Comparison of ENCODE assay signal across 15 cellular contexts in genomic region chr1:61536174-61536573, GRCh38.
DNase-seq lines count a peak whose midpoint lies in the region; ATAC-seq and TF ChIP-seq lines count a peak whose summit lies in the region.
"Had no signal": no experiment of that assay in that cellular context is flagged by ENCODE, and none has a peak within 500 bp of the region (broad histone marks: within the 10 kb centered on the region; RNA-seq: fewer than 3 reads in every experiment).

No MANE protein-coding gene starts in this region.

- peaks cover 17% of the 10 kb centered on the region for H3K4me1 ChIP-seq in Loucy (ENCODE audit: insufficient read depth, low read length, poor library complexity, severe bottlenecking)

- no peak for DNase-seq in activated CD4-positive, alpha-beta T cell treated with anti-CD3 and anti-CD28 coated beads, Interleukin-2, amount 10 ng/mL, durations not matched to agents 7 days and 5 days
- no peak for DNase-seq in activated CD4-positive, alpha-beta T cell treated with anti-CD3 and anti-CD28 coated beads for 4 hours
- no peak for DNase-seq in natural killer cell treated with Interleukin-12 subunit alpha and Interleukin-12 subunit beta and Interleukin-15 and Interleukin-18, amount 100 ng/mL, for 72 hours (ENCODE audit: low spot score)
- no peak for DNase-seq in natural killer cell
- DNase-seq in DMS53 treated with DMSO at 0.1 percent for 48 hours (lab: John Stamatoyannopoulos, UW; ENCODE audit: unreplicated experiment) = no peak
- DNase-seq: CD8-positive, alpha-beta memory T cell; COR-L47; DMS 273 treated with DMSO at 0.1 percent for 48 hours; DMS53; HCEC 1CT had no signal

- peaks cover 3% of the 10 kb centered on the region for H3K27me3 Mint-ChIP-seq in activated CD4-positive, alpha-beta T cell treated with anti-CD3 and anti-CD28 coated beads, Interleukin-2, amount 10 ng/mL, durations not matched to agents 7 days and 5 days
- H3K27me3 Mint-ChIP-seq in natural killer cell treated with Interleukin-12 subunit alpha and Interleukin-12 subunit beta and Interleukin-15 and Interleukin-18, amount 100 ng/mL, for 72 hours = no peaks in the 10 kb centered on the region
- H3K27me3 Mint-ChIP-seq in natural killer cell (ENCODE audit: low read depth in 2 of 2) = no peaks in the 10 kb centered on the region
- H3K27me3 Mint-ChIP-seq: B cell; CD8-positive, alpha-beta memory T cell had no signal

- no peak for TF ChIP-seq CTCF in natural killer cell (IDR thresholded peaks at IDR 0.05)
- TF ChIP-seq CTCF in Loucy (conservative IDR thresholded peaks at IDR 0.05; ENCODE audit: low read length) = no peak

- H2AFZ ChIP-seq in Loucy (ENCODE audit: low read length) = no peak overlapping the region
- H2AFZ ChIP-seq: GM23338 had no signal

- POLR2A ChIA-PET in activated CD4-positive, alpha-beta T cell treated with anti-CD3 and anti-CD28 coated beads, Interleukin-2, amount 10 ng/mL, durations not matched to agents 7 days and 5 days (lab: Charles Lee) = no interaction called here

- H3K4me3 ChIP-seq in Loucy (ENCODE audit: low read length, poor library complexity, severe bottlenecking) = no peak overlapping the region
- H3K4me3 ChIP-seq: BLaER1 treated with 17β-estradiol and CSF1 and Interleukin-3, amounts not matched to agents 10 nM and 100 nM; GM23338 had no signal

- H3K79me2 ChIP-seq in Loucy (ENCODE audit: insufficient read depth, low read length) = no peaks in the 10 kb centered on the region

- H3K4me2 ChIP-seq in Loucy (ENCODE audit: low read depth, low read length, poor library complexity, severe bottlenecking) = peak overlapping the region; percentile 11
- H3K4me2 ChIP-seq: GM23338 had no signal

- H3K9me2 ChIP-seq in Loucy (replicated peaks; ENCODE audit: low read depth, low read length) = no peaks in the 10 kb centered on the region

- no peaks in the 10 kb centered on the region for H3F3A ChIP-seq in Loucy (ENCODE audit: low read depth)

- no peaks in the 10 kb centered on the region for H3K9me3 ChIP-seq in Loucy (ENCODE audit: insufficient read depth, low read depth, low read length)

- peak overlapping the region; percentile 37 for H3K27ac Mint-ChIP-seq in activated CD4-positive, alpha-beta T cell treated with anti-CD3 and anti-CD28 coated beads, Interleukin-2, amount 10 ng/mL, durations not matched to agents 7 days and 5 days
- H3K27ac Mint-ChIP-seq in natural killer cell treated with Interleukin-12 subunit alpha and Interleukin-12 subunit beta and Interleukin-15 and Interleukin-18, amount 100 ng/mL, for 72 hours = peak overlapping the region; percentile 2 to 34
- no peak overlapping the region for H3K27ac Mint-ChIP-seq in natural killer cell
- H3K27ac Mint-ChIP-seq: B cell; CD8-positive, alpha-beta memory T cell; GM23338 had no signal

- H3K36me3 Mint-ChIP-seq in activated CD4-positive, alpha-beta T cell treated with anti-CD3 and anti-CD28 coated beads, Interleukin-2, amount 10 ng/mL, durations not matched to agents 7 days and 5 days (ENCODE audit: low read depth) = peaks cover 2% of the 10 kb centered on the region
- H3K36me3 Mint-ChIP-seq in natural killer cell treated with Interleukin-12 subunit alpha and Interleukin-12 subunit beta and Interleukin-15 and Interleukin-18, amount 100 ng/mL, for 72 hours = no peaks in the 10 kb centered on the region
- no peaks in the 10 kb centered on the region for H3K36me3 Mint-ChIP-seq in natural killer cell
- H3K36me3 Mint-ChIP-seq: CD8-positive, alpha-beta memory T cell had no signal

- no peaks in the 10 kb centered on the region for H3K36me3 ChIP-seq in Loucy (ENCODE audit: insufficient read depth, low read length)
- H3K36me3 ChIP-seq: BLaER1 treated with 17β-estradiol and CSF1 and Interleukin-3, amounts not matched to agents 10 nM and 100 nM had no signal

- CTCF ChIA-PET in activated CD4-positive, alpha-beta T cell treated with anti-CD3 and anti-CD28 coated beads, Interleukin-2, amount 10 ng/mL, durations not matched to agents 7 days and 5 days (lab: Charles Lee) = no interaction called here

- no peaks in the 10 kb centered on the region for H3K27me3 ChIP-seq in Loucy (ENCODE audit: insufficient read depth, low read length, poor library complexity, severe bottlenecking)
- H3K27me3 ChIP-seq: BLaER1 treated with 17β-estradiol and CSF1 and Interleukin-3, amounts not matched to agents 10 nM and 100 nM had no signal

- H3K9ac ChIP-seq in Loucy (ENCODE audit: low read depth, low read length, poor library complexity, severe bottlenecking) = no peak overlapping the region
- H3K9ac ChIP-seq: BLaER1 treated with 17β-estradiol and CSF1 and Interleukin-3, amounts not matched to agents 10 nM and 100 nM had no signal

- no peaks in the 10 kb centered on the region for H4K20me1 ChIP-seq in Loucy (ENCODE audit: insufficient read depth, low read length, poor library complexity, severe bottlenecking)
- H4K20me1 ChIP-seq: BLaER1 treated with 17β-estradiol and CSF1 and Interleukin-3, amounts not matched to agents 10 nM and 100 nM had no signal

- H3K4me3 Mint-ChIP-seq in activated CD4-positive, alpha-beta T cell treated with anti-CD3 and anti-CD28 coated beads, Interleukin-2, amount 10 ng/mL, durations not matched to agents 7 days and 5 days = no peak overlapping the region
- H3K4me3 Mint-ChIP-seq in natural killer cell treated with Interleukin-12 subunit alpha and Interleukin-12 subunit beta and Interleukin-15 and Interleukin-18, amount 100 ng/mL, for 72 hours = peak overlapping the region; percentile 40
- no peak overlapping the region for H3K4me3 Mint-ChIP-seq in natural killer cell
- H3K4me3 Mint-ChIP-seq: B cell; CD8-positive, alpha-beta memory T cell; GM23338 had no signal

- H3K9me3 Mint-ChIP-seq in activated CD4-positive, alpha-beta T cell treated with anti-CD3 and anti-CD28 coated beads, Interleukin-2, amount 10 ng/mL, durations not matched to agents 7 days and 5 days = no peaks in the 10 kb centered on the region
- H3K9me3 Mint-ChIP-seq in natural killer cell treated with Interleukin-12 subunit alpha and Interleukin-12 subunit beta and Interleukin-15 and Interleukin-18, amount 100 ng/mL, for 72 hours = no peaks in the 10 kb centered on the region
- no peaks in the 10 kb centered on the region for H3K9me3 Mint-ChIP-seq in natural killer cell
- H3K9me3 Mint-ChIP-seq: CD8-positive, alpha-beta memory T cell; GM23338 had no signal

- intact Hi-C loops in natural killer cell (cut with micrococcal nuclease) = no loop called here

- peaks cover 24% of the 10 kb centered on the region for H3K4me1 Mint-ChIP-seq in activated CD4-positive, alpha-beta T cell treated with anti-CD3 and anti-CD28 coated beads, Interleukin-2, amount 10 ng/mL, durations not matched to agents 7 days and 5 days
- H3K4me1 Mint-ChIP-seq in natural killer cell treated with Interleukin-12 subunit alpha and Interleukin-12 subunit beta and Interleukin-15 and Interleukin-18, amount 100 ng/mL, for 72 hours (ENCODE audit: low read depth in 2 of 2) = peaks cover 6 to 15% of the 10 kb centered on the region in 2 donors
- peaks cover 0 to 13% of the 10 kb centered on the region in 2 donors for H3K4me1 Mint-ChIP-seq in natural killer cell
- H3K4me1 Mint-ChIP-seq: B cell had no signal

- ATAC-seq in natural killer cell treated with Interleukin-12 subunit alpha and Interleukin-12 subunit beta and Interleukin-15 and Interleukin-18, amount 100 ng/mL, for 72 hours = peak in 1 of 2 donors; percentile 56
- ATAC-seq in natural killer cell (no peak), GM18498 (IDR thresholded peaks at IDR 0.05; ENCODE audit: unreplicated experiment) (no peak)
- ATAC-seq: GM23338 had no signal

Comparison
In these comparisons a context has a peak if more than half of its experiments do, and no peak if none do; other contexts are left out.
1. H3K27ac Mint-ChIP-seq: peak in activated CD4-positive, alpha-beta T cell treated with anti-CD3 and anti-CD28 coated beads, Interleukin-2, amount 10 ng/mL, durations not matched to agents 7 days and 5 days (single experiment) and natural killer cell treated with Interleukin-12 subunit alpha and Interleukin-12 subunit beta and Interleukin-15 and Interleukin-18, amount 100 ng/mL, for 72 hours (2 of 2); none in natural killer cell (0 of 2).